12 cellular contexts compared by ENCODE assay signal in the genomic region with DNA sequence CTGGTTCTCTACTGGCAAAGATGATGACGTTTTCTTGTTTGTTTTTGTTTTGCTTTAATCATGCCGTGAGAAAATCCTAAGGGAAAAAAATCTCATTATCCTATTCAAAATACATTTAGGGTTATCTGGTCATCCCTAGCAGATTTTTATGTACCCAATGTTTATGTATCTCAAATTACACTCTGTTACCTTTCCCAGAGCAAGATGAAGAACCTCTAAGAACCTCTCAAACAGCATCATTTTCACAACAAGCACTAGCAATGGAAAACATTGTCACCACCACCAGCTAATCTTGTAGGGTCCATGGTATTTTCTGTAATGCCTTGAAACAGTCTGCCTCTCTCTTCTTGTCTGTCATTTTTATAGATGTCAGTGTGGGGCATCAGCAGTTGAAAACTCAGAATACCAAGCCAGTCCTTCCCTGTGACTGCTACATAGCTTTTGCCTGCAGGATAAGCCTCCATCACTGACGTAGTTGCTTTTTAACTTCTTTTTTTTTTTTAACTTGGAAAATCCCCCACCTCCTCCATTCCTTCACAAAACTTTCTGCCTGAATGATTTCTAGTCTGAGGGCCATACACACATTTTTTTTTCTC. TPM values are rescaled to one million over a fixed set of nuclear protein-coding genes. Genes with fewer than 3 reads are reported as not detected.
DNase-seq lines count a peak whose midpoint lies in the region; ATAC-seq, FAIRE-seq and TF ChIP-seq lines count a peak whose summit lies in the region.
"Had no signal": no experiment of that assay in that cellular context is flagged by ENCODE, and none has a peak within 500 bp of the region (broad histone marks: within the 10 kb centered on the region; RNA-seq: fewer than 3 reads in every experiment).

No MANE protein-coding gene starts in this region.

- H3K36me3 Mint-ChIP-seq in activated naive CD8-positive, alpha-beta T cell treated with anti-CD3 and anti-CD28 coated beads for 36 hours, result peaks cover 7% of the 10 kb centered on the region

- no peak overlapping the region for H3K4me3 ChIP-seq in fibroblast of mammary gland (ENCODE audit: control insufficient read depth, low read depth, low read length)
- H3K4me3 ChIP-seq in retinal pigment epithelial cell (ENCODE audit: low read length), result peak overlapping the region; percentile 53
- H3K4me3 ChIP-seq in small intestine (ENCODE audit: low read depth in 1 of 2, low read length in 2 of 2), result no peak overlapping the region
- H3K4me3 ChIP-seq: pancreas had no signal

- DNase-seq in H4 (ENCODE audit: low spot score) (peak; percentile 28), NCI-H748 treated with DMSO at 0.1 percent for 48 hours (lab: John Stamatoyannopoulos, UW) (peak; percentile 58), fibroblast of mammary gland (ENCODE audit: low read depth) (peak; percentile 41), retinal pigment epithelial cell (ENCODE audit: low read depth) (no peak), small intestine (no peak)
- no peak for DNase-seq in activated naive CD8-positive, alpha-beta T cell treated with anti-CD3 and anti-CD28 coated beads for 36 hours
- DNase-seq: pancreas; stimulated activated CD4-positive, alpha-beta T cell treated with anti-CD3 and anti-CD28 coated beads, Interleukin-2, amount 100 ng/mL, for 48 hours had no signal

- no peak for FAIRE-seq in small intestine (lab: Jason Lieb, UNC)
- FAIRE-seq: pancreas, TTC549 had no signal

- peaks cover 0 to 7% of the 10 kb centered on the region in 2 donors for H3K4me1 ChIP-seq in small intestine (ENCODE audit: control insufficient read depth in 2 of 2, insufficient read depth in 1 of 2, low read depth in 1 of 2, low read length in 1 of 2)

- no peak overlapping the region for H3K4me3 Mint-ChIP-seq in activated naive CD8-positive, alpha-beta T cell treated with anti-CD3 and anti-CD28 coated beads for 36 hours
- H3K4me3 Mint-ChIP-seq: stimulated activated naive CD8-positive, alpha-beta T cell treated with anti-CD3 and anti-CD28 coated beads, Interleukin-15, Interleukin-2, amounts not matched to agents 100 ng/mL and 50 ng/mL, for 24 hours had no signal

- H3K27me3 Mint-ChIP-seq in activated naive CD8-positive, alpha-beta T cell treated with anti-CD3 and anti-CD28 coated beads for 36 hours, result peaks cover 55% of the 10 kb centered on the region

- WGBS in small intestine, 3 donors, result 45 to 51% (median 46%) methylated on average over 3 of the region's 3 CpGs

- H3K36me3 ChIP-seq in small intestine (ENCODE audit: control insufficient read depth in 2 of 2, insufficient read depth in 2 of 2, low read length in 2 of 2), result no peaks in the 10 kb centered on the region
- H3K36me3 ChIP-seq: pancreas had no signal

- H3K27ac ChIP-seq in small intestine (ENCODE audit: low read depth in 1 of 2, low read length in 1 of 2), result no peak overlapping the region
- H3K27ac ChIP-seq: pancreas had no signal

- TF ChIP-seq CTCF in fibroblast of mammary gland (conservative IDR thresholded peaks at IDR 0.05; ENCODE audit: control insufficient read depth, insufficient read depth, low read depth, low read length) (no peak), retinal pigment epithelial cell (conservative IDR thresholded peaks at IDR 0.05; ENCODE audit: low read depth, low read length) (no peak)

- peaks cover 7% of the 10 kb centered on the region for H3K4me1 Mint-ChIP-seq in activated naive CD8-positive, alpha-beta T cell treated with anti-CD3 and anti-CD28 coated beads for 36 hours

- H3K27ac Mint-ChIP-seq in activated naive CD8-positive, alpha-beta T cell treated with anti-CD3 and anti-CD28 coated beads for 36 hours, result no peak overlapping the region
- H3K27ac Mint-ChIP-seq: stimulated activated naive CD8-positive, alpha-beta T cell treated with anti-CD3 and anti-CD28 coated beads, Interleukin-15, Interleukin-2, amounts not matched to agents 100 ng/mL and 50 ng/mL, for 24 hours had no signal

- peaks cover 12% of the 10 kb centered on the region for H3K9me3 Mint-ChIP-seq in activated naive CD8-positive, alpha-beta T cell treated with anti-CD3 and anti-CD28 coated beads for 36 hours

- H3K27me3 ChIP-seq in small intestine (ENCODE audit: control insufficient read depth in 2 of 2, insufficient read depth in 2 of 2, low read length in 2 of 2), result peaks cover 0 to 15% of the 10 kb centered on the region in 2 donors

- ATAC-seq in HG02870 (IDR thresholded peaks at IDR 0.05; ENCODE audit: unreplicated experiment), result no peak
- ATAC-seq: left lobe of liver had no signal

- H3K9me3 ChIP-seq in small intestine (ENCODE audit: control insufficient read depth, low read depth), result no peaks in the 10 kb centered on the region
- H3K9me3 ChIP-seq: pancreas had no signal

RNA-seq across cellular contexts. Expression of a gene that starts 2.4 kb away (rescaled TPM):
- 0.74 and 1.2 TPM in 2 replicates for total RNA-seq in H4 (2014; rRNA removed; shearing (Covaris generic))
- polyA plus RNA-seq in small intestine, result 10 to 100 TPM in 1 of 3 donors, 1 to 10 TPM in 2; 2.0 to 10.7 (median 2.2) TPM
- not detected for total RNA-seq in activated naive CD8-positive, alpha-beta T cell treated with anti-CD3 and anti-CD28 coated beads for 36 hours
- total RNA-seq: left lobe of liver had no signal

Comparison
In these comparisons a context has a peak if more than half of its experiments do, and no peak if none do; other contexts are left out.
1. DNase-seq: peak in H4 (single experiment), NCI-H748 treated with DMSO at 0.1 percent for 48 hours (single experiment) and fibroblast of mammary gland (single experiment); none in retinal pigment epithelial cell (single experiment), small intestine (single experiment) and activated naive CD8-positive, alpha-beta T cell treated with anti-CD3 and anti-CD28 coated beads for 36 hours (single experiment).